ENCODE assay signal across 1 cellular context in the genomic region with DNA sequence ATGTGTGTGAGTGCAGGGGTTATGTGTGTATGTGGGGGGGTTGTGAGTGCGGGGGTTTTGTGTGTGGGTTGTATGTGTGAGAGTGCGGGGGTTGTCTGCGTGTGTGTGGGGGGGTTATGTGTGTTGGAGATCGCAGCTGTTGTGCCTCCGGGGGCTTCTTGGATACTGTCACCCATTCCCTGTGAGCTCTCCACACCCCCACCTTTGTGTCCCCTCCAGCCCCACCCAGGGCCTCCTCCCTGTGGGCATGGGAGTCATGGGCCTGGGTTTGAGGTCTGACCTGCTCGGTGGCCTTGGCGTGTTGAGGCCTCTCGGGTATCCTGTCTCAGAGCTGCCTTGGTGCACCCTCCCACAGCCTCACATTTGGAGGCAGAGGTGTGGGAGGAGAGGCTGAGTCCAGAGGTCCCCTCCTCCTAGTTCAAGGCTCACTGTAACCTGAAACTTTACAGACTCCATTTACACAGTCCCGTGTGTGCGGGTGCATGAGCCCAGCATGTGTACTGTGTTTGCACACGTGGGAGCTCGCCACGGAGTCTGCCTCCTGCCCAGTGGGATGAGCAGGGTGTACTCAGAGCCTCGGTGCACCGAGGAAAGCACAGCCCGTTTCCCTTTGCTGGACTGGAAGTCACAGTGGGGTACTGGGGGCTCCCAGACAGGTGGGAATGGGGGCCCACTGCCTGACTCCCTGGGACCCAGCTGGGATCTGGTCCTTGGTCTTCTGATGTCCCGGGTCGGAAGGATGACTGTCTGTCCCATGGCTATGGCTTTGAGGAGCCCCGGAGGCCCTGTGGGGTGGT.
TF ChIP-seq lines count a peak whose summit lies in the region.

No MANE protein-coding gene starts in this region.

TF ChIP-seq in HepG2, 621 proteins besides CTCF, POLR2A, EP300 and RAD21 (continued from another document and continues in another):
- TF ChIP-seq KIAA2018 (CRISPR knock-in tag; IDR thresholded peaks at IDR 0.05; ENCODE audit: borderline replicate concordance) (no peak), ZNF383 (CRISPR knock-in tag; IDR thresholded peaks at IDR 0.05; ENCODE audit: borderline replicate concordance) (no peak), ZNF235 (CRISPR knock-in tag; IDR thresholded peaks at IDR 0.05; ENCODE audit: borderline replicate concordance) (no peak), AHDC1 (CRISPR knock-in tag; IDR thresholded peaks at IDR 0.05; ENCODE audit: borderline replicate concordance) (0 out of 2 replicates have a peak, but pooled peaks have one; percentile 46), USF2 (IDR thresholded peaks at IDR 0.05; ENCODE audit: low read depth, low read length) (0 out of 2 replicates have a peak, but pooled peaks have one; percentile 7), USF2 (CRISPR knock-in tag; IDR thresholded peaks at IDR 0.05; ENCODE audit: borderline replicate concordance) (no peak), TARDBP (CRISPR knock-in tag; IDR thresholded peaks at IDR 0.05) (peak; percentile 72; the same call in 1 of the 2 replicates), FOSL1 (CRISPR knock-in tag; IDR thresholded peaks at IDR 0.05; ENCODE audit: borderline replicate concordance) (no peak), ZFP1 (CRISPR knock-in tag; IDR thresholded peaks at IDR 0.05) (no peak), HNRNPLL (IDR thresholded peaks at IDR 0.05; ENCODE audit: low read depth, low read length, poor library complexity, severe bottlenecking) (no peak), ZNF770 (CRISPR knock-in tag; IDR thresholded peaks at IDR 0.05) (peak; percentile 96), RAD51 (IDR thresholded peaks at IDR 0.05; ENCODE audit: borderline replicate concordance) (no peak), ZBTB38 (CRISPR knock-in tag; IDR thresholded peaks at IDR 0.05) (peak; percentile 77), NFE2L1 (CRISPR knock-in tag; IDR thresholded peaks at IDR 0.05; ENCODE audit: borderline replicate concordance) (no peak), NFRKB (IDR thresholded peaks at IDR 0.05) (no peak), TEAD2 (CRISPR knock-in tag; IDR thresholded peaks at IDR 0.05) (no peak), ZNF207 (IDR thresholded peaks at IDR 0.05; ENCODE audit: borderline replicate concordance) (no peak), ZNF10 (CRISPR knock-in tag; IDR thresholded peaks at IDR 0.05; ENCODE audit: borderline replicate concordance, low read depth) (no peak), TGIF2 (CRISPR knock-in tag; IDR thresholded peaks at IDR 0.05) (no peak; the same call in 1 of the 2 replicates), ZEB1 (IDR thresholded peaks at IDR 0.05; ENCODE audit: insufficient replicate concordance, low read depth) (no peak), ZNF329 (CRISPR knock-in tag; IDR thresholded peaks at IDR 0.05; ENCODE audit: low read depth) (no peak), ZSCAN20 (CRISPR knock-in tag; IDR thresholded peaks at IDR 0.05; ENCODE audit: borderline replicate concordance) (no peak), ZNF567 (CRISPR knock-in tag; IDR thresholded peaks at IDR 0.05; ENCODE audit: borderline replicate concordance) (no peak)
- TF ChIP-seq, protein P1, sequence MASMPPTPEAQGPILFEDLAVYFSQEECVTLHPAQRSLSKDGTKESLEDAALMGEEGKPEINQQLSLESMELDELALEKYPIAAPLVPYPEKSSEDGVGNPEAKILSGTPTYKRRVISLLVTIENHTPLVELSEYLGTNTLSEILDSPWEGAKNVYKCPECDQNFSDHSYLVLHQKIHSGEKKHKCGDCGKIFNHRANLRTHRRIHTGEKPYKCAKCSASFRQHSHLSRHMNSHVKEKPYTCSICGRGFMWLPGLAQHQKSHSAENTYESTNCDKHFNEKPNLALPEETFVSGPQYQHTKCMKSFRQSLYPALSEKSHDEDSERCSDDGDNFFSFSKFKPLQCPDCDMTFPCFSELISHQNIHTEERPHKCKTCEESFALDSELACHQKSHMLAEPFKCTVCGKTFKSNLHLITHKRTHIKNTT (CRISPR knock-in tag; IDR thresholded peaks at IDR 0.05) = no peak
- TF ChIP-seq, protein P2, sequence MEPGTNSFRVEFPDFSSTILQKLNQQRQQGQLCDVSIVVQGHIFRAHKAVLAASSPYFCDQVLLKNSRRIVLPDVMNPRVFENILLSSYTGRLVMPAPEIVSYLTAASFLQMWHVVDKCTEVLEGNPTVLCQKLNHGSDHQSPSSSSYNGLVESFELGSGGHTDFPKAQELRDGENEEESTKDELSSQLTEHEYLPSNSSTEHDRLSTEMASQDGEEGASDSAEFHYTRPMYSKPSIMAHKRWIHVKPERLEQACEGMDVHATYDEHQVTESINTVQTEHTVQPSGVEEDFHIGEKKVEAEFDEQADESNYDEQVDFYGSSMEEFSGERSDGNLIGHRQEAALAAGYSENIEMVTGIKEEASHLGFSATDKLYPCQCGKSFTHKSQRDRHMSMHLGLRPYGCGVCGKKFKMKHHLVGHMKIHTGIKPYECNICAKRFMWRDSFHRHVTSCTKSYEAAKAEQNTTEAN (CRISPR knock-in tag; conservative IDR thresholded peaks at IDR 0.05) = peak; percentile 97
- TF ChIP-seq, protein P3, sequence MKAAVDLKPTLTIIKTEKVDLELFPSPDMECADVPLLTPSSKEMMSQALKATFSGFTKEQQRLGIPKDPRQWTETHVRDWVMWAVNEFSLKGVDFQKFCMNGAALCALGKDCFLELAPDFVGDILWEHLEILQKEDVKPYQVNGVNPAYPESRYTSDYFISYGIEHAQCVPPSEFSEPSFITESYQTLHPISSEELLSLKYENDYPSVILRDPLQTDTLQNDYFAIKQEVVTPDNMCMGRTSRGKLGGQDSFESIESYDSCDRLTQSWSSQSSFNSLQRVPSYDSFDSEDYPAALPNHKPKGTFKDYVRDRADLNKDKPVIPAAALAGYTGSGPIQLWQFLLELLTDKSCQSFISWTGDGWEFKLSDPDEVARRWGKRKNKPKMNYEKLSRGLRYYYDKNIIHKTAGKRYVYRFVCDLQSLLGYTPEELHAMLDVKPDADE (CRISPR knock-in tag; IDR thresholded peaks at IDR 0.05) = no peak
- TF ChIP-seq, protein P4, sequence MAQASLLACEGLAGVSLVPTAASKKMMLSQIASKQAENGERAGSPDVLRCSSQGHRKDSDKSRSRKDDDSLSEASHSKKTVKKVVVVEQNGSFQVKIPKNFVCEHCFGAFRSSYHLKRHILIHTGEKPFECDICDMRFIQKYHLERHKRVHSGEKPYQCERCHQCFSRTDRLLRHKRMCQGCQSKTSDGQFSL (CRISPR knock-in tag; IDR thresholded peaks at IDR 0.05) = no peak
- TF ChIP-seq, protein P5, sequence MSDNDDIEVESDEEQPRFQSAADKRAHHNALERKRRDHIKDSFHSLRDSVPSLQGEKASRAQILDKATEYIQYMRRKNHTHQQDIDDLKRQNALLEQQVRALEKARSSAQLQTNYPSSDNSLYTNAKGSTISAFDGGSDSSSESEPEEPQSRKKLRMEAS (IDR thresholded peaks at IDR 0.05) = peak; percentile 90
